ENCODE assay signal across 22 cellular contexts in genomic region chr9:7144265-7145046, GRCh38.
DNase-seq lines count a peak whose midpoint lies in the region; ATAC-seq and TF ChIP-seq lines count a peak whose summit lies in the region.
"Had no signal": no experiment of that assay in that cellular context is flagged by ENCODE, and none has a peak within 500 bp of the region (broad histone marks: within the 10 kb centered on the region; RNA-seq: fewer than 3 reads in every experiment).

No MANE protein-coding gene starts in this region.

- H3K9me3 ChIP-seq in heart left ventricle: no peaks in the 10 kb centered on the region
- H3K9me3 ChIP-seq in ascending aorta: no peaks in the 10 kb centered on the region
- H3K9me3 ChIP-seq: A549, left lung, upper lobe of right lung had no signal

- TF ChIP-seq CTCF in heart left ventricle (IDR thresholded peaks at IDR 0.05): no peak
- TF ChIP-seq CTCF in ascending aorta (IDR thresholded peaks at IDR 0.05): no peak

- TF ChIP-seq POLR2A in heart left ventricle (IDR thresholded peaks at IDR 0.05): no peak

- H3K4me3 ChIP-seq in heart left ventricle: no peak overlapping the region
- H3K4me3 ChIP-seq in ascending aorta: no peak overlapping the region
- H3K4me3 ChIP-seq: A549, GM23248, left lung, upper lobe of right lung had no signal

- H3K4me1 ChIP-seq in heart left ventricle (peaks cover 0 to 54% (median 18%) of the 10 kb centered on the region in 12 donors), ascending aorta (peaks cover 0 to 12% of the 10 kb centered on the region in 2 donors)
- H3K4me1 ChIP-seq: A549, left lung, upper lobe of right lung had no signal

- peak; percentile 63 for ATAC-seq in GM18907 (IDR thresholded peaks at IDR 0.05; ENCODE audit: unreplicated experiment)
- peak; percentile 41 to 80 (median 67) for ATAC-seq in heart left ventricle
- ATAC-seq in GM21717 (IDR thresholded peaks at IDR 0.05; ENCODE audit: unreplicated experiment): no peak
- ATAC-seq in GM21825 (IDR thresholded peaks at IDR 0.05; ENCODE audit: unreplicated experiment): no peak
- ATAC-seq: A549; CD8-positive, alpha-beta T cell; left lung; upper lobe of right lung had no signal

- no peaks in the 10 kb centered on the region for H3K36me3 ChIP-seq in heart left ventricle
- H3K36me3 ChIP-seq in ascending aorta: no peaks in the 10 kb centered on the region

- H3K27ac ChIP-seq in heart left ventricle (peak overlapping the region in 11 of 12 donors; percentile 9 to 80 (median 52)), ascending aorta (no peak overlapping the region)
- H3K27ac ChIP-seq: A549, GM23248, left lung, upper lobe of right lung had no signal

- DNase-seq in HT1080 (ENCODE audit: low read depth): peak; percentile 2
- DNase-seq in heart left ventricle: no peak
- peak; percentile 81 for DNase-seq in myocyte (ENCODE audit: low read depth)
- DNase-seq in SKM-1 (lab: John Stamatoyannopoulos, UW; ENCODE audit: unreplicated experiment): no peak
- no peak for DNase-seq in ascending aorta (ENCODE audit: low spot score in 2 of 2)
- DNase-seq: activated B cell treated with CpG ODN at 0.5 μM for 24 hours; activated CD4-positive, alpha-beta T cell treated with anti-CD3 and anti-CD28 coated beads, Interleukin-2, amount 50 U/mL, for 4 hours; CD8-positive, alpha-beta T cell; DMS153; GM23248; left lung; NCI-H1092; NCI-H187 treated with DMSO at 0.1 percent for 48 hours; NCI-H2227 treated with DMSO at 0.1 percent for 48 hours; NCI-H748 treated with DMSO at 0.1 percent for 48 hours; posterior cingulate gyrus; T-helper 9 cell; upper lobe of right lung had no signal

- WGBS in heart left ventricle, 4 donors: 72 to 79% (median 77%) methylated on average over 10 of the region's 10 CpGs

- intact Hi-C loops in heart left ventricle (cut with DNase I): loop anchor here in 2 of 10 donors (5.0 to 10.0 kb wide), 2 partner anchors 37 to 60 kb away; no protein-coding TSS in a partner anchor
- intact Hi-C loops in ascending aorta (cut with DNase I): no loop called here

- H3K27me3 ChIP-seq in heart left ventricle (no peaks in the 10 kb centered on the region), ascending aorta (no peaks in the 10 kb centered on the region)
- H3K27me3 ChIP-seq: left lung, upper lobe of right lung had no signal

Comparison
In these comparisons a context has a peak if more than half of its experiments do, and no peak if none do; other contexts are left out.
1. ATAC-seq: peak in GM18907 (single experiment) and heart left ventricle (4 of 4); none in GM21717 (single experiment) and GM21825 (single experiment).
2. DNase-seq: peak in HT1080 (single experiment) and myocyte (single experiment); none in heart left ventricle (0 of 5), SKM-1 (single experiment) and ascending aorta (0 of 2).
3. H3K27ac ChIP-seq: peak in heart left ventricle (11 of 12); none in ascending aorta (0 of 2).